Comparison of ENCODE assay signal across 14 cellular contexts in genomic region chr7:47401571-47402570, GRCh38.
DNase-seq lines count a peak whose midpoint lies in the region; ATAC-seq, FAIRE-seq and TF ChIP-seq lines count a peak whose summit lies in the region.
"Had no signal": no experiment of that assay in that cellular context is flagged by ENCODE, and none has a peak within 500 bp of the region (broad histone marks: within the 10 kb centered on the region; RNA-seq: fewer than 3 reads in every experiment).

No MANE protein-coding gene starts in this region.

- no peak for TF ChIP-seq POLR2A in breast epithelium (IDR thresholded peaks at IDR 0.05)

- H3K4me3 Mint-ChIP-seq in MCF 10A (ENCODE audit: unreplicated experiment) = no peak overlapping the region

- no TSS peak for BruUV-seq in MCF 10A (replicated peaks; lab: Mats Ljungman, UMichigan)

- no peak overlapping the region for H3K4me3 ChIP-seq in breast epithelium
- H3K4me3 ChIP-seq: BLaER1, HAP-1 had no signal

- H3K9me3 Mint-ChIP-seq in MCF 10A (ENCODE audit: unreplicated experiment) = no peaks in the 10 kb centered on the region

- H3K27me3 ChIP-seq in breast epithelium = no peaks in the 10 kb centered on the region
- H3K27me3 ChIP-seq: BLaER1 had no signal

- POLR2A ChIA-PET in MCF 10A (lab: Yijun Ruan, JAX) = no interaction called here

- peak overlapping the region; percentile 27 to 85 for H3K27ac ChIP-seq in breast epithelium
- H3K27ac ChIP-seq: BLaER1 had no signal

- H3K36me3 Mint-ChIP-seq in MCF 10A (ENCODE audit: insufficient read depth, unreplicated experiment) = peaks cover 66% of the 10 kb centered on the region

- peak; percentile 32 for FAIRE-seq in urothelium cell line (lab: Jason Lieb, UNC)

- H3K4me1 ChIP-seq in breast epithelium = peaks cover 2 to 20% of the 10 kb centered on the region in 2 donors
- H3K4me1 ChIP-seq: HAP-1 had no signal

- CTCF ChIA-PET in MCF 10A (lab: Yijun Ruan, JAX) = interaction anchor here (1.7 kb wide), 1 partner anchor 136 kb away, joined by 6 read pairs; no protein-coding TSS in a partner anchor

- intact Hi-C loops in breast epithelium (cut with DNase I; ENCODE audit: low total_unique reads) = no loop called here
- intact Hi-C loops in MCF 10A (cut with micrococcal nuclease) = no loop called here
- intact Hi-C loops in sciatic nerve (cut with DNase I) = no loop called here

- TF ChIP-seq CTCF in breast epithelium (IDR thresholded peaks at IDR 0.05) (no peak), MCF 10A (IDR thresholded peaks at IDR 0.05; ENCODE audit: unreplicated experiment) (no peak)

- peaks cover 22% of the 10 kb centered on the region for H3K4me1 Mint-ChIP-seq in MCF 10A (ENCODE audit: insufficient read depth, unreplicated experiment)

- ATAC-seq in left lobe of liver = no peak
- no peak for ATAC-seq in sciatic nerve
- no peak for ATAC-seq in GM21528 (IDR thresholded peaks at IDR 0.05; ENCODE audit: low FRiP score, unreplicated experiment)
- ATAC-seq in HG03457 (IDR thresholded peaks at IDR 0.05; ENCODE audit: unreplicated experiment) = no peak

- DNase-seq in breast epithelium (ENCODE audit: low spot score in 2 of 2) = no peak
- no peak for DNase-seq in MCF 10A (ENCODE audit: unreplicated experiment)
- DNase-seq in left lobe of liver (ENCODE audit: low spot score) = peak; percentile 34
- peak; percentile 49 for DNase-seq in sciatic nerve (ENCODE audit: low spot score)
- no peak for DNase-seq in urothelium cell line (ENCODE audit: low spot score)
- no peak for DNase-seq in NCI-H1694 (lab: John Stamatoyannopoulos, UW)
- DNase-seq: 8988T, NCI-H1048, NCI-H146, NCI-H526 treated with DMSO at 0.1 percent for 48 hours had no signal

- peaks cover 7% of the 10 kb centered on the region for H3K36me3 ChIP-seq in breast epithelium

- no peaks in the 10 kb centered on the region for H3K9me3 ChIP-seq in breast epithelium
- H3K9me3 ChIP-seq: BLaER1, HAP-1 had no signal

- H3K27me3 Mint-ChIP-seq in MCF 10A (ENCODE audit: insufficient read depth, unreplicated experiment) = no peaks in the 10 kb centered on the region

- no peak overlapping the region for H3K27ac Mint-ChIP-seq in MCF 10A (ENCODE audit: low read depth, unreplicated experiment)

Comparison
In these comparisons a context has a peak if more than half of its experiments do, and no peak if none do; other contexts are left out.
1. DNase-seq: peak in left lobe of liver (single experiment) and sciatic nerve (single experiment); none in breast epithelium (0 of 2), MCF 10A (single experiment), urothelium cell line (single experiment) and NCI-H1694 (single experiment).